25 cellular contexts compared by ENCODE assay signal in genomic region chr3:72065872-72066641, GRCh38.
A peak's percentile ranks its signal among the peaks of the same experiment; 100 is the strongest.
DNase-seq lines count a peak whose midpoint lies in the region; TF ChIP-seq lines count a peak whose summit lies in the region.
"Had no signal": no experiment of that assay in that cellular context is flagged by ENCODE, and none has a peak within 500 bp of the region (broad histone marks: within the 10 kb centered on the region; RNA-seq: fewer than 3 reads in every experiment).

No MANE protein-coding gene starts in this region.

- WGBS in GM23248 (ENCODE audit: low coverage in 1 of 2, low lambda C conversion rate in 2 of 2, missing lambda C conversion rate in 2 of 2), 2 experiments: 47 to 58% methylated on average over 5 of the region's 5 CpGs

- H3K4me1 ChIP-seq in GM23248 (ENCODE audit: insufficient read depth): no peaks in the 10 kb centered on the region
- H3K4me1 ChIP-seq: A549; BLaER1 treated with 17β-estradiol and CSF1 and Interleukin-3, amounts not matched to agents 10 nM and 100 nM had no signal

- H3K4me3 ChIP-seq in GM23248 (no peak overlapping the region), choroid plexus epithelial cell (ENCODE audit: low read depth, low read length) (no peak overlapping the region)
- H3K4me3 ChIP-seq: A549; BLaER1 treated with 17β-estradiol and CSF1 and Interleukin-3, amounts not matched to agents 10 nM and 100 nM had no signal

- in situ Hi-C loops in GM23248 (cut with MboI): no loop called here

- H3F3A ChIP-seq in GM23248 (ENCODE audit: insufficient read depth): no peaks in the 10 kb centered on the region

- H3K79me2 ChIP-seq in GM23248 (ENCODE audit: insufficient read depth): no peaks in the 10 kb centered on the region

- H3K4me2 ChIP-seq in GM23248 (ENCODE audit: unreplicated experiment): no peak overlapping the region
- H3K4me2 ChIP-seq: A549; BLaER1 treated with 17β-estradiol and CSF1 and Interleukin-3, amounts not matched to agents 10 nM and 100 nM had no signal

- no peak overlapping the region for H3K9ac ChIP-seq in GM23248
- H3K9ac ChIP-seq: BLaER1 treated with 17β-estradiol and CSF1 and Interleukin-3, amounts not matched to agents 10 nM and 100 nM had no signal

- 0 out of 2 replicates have a peak, but pooled peaks cover 5% of the 10 kb centered on the region for H3K27me3 ChIP-seq in GM23248 (replicated peaks; ENCODE audit: insufficient read depth)
- H3K27me3 ChIP-seq: BLaER1 treated with 17β-estradiol and CSF1 and Interleukin-3, amounts not matched to agents 10 nM and 100 nM had no signal

- no peak overlapping the region for H3K27ac Mint-ChIP-seq in nephron progenitor cell
- H3K27ac Mint-ChIP-seq: CD4-positive, alpha-beta T cell had no signal

- no peaks in the 10 kb centered on the region for H3K9me3 ChIP-seq in GM23248 (ENCODE audit: low read depth)
- H3K9me3 ChIP-seq: A549 had no signal

- no peaks in the 10 kb centered on the region for H3K36me3 ChIP-seq in GM23248 (ENCODE audit: low read depth)
- H3K36me3 ChIP-seq: BLaER1 treated with 17β-estradiol and CSF1 and Interleukin-3, amounts not matched to agents 10 nM and 100 nM had no signal

- H3K9me3 Mint-ChIP-seq in nephron progenitor cell: peaks cover 28% of the 10 kb centered on the region

- peak; percentile 22 for DNase-seq in A172 (ENCODE audit: low spot score)
- peak; percentile 19 for DNase-seq in GM23248
- peak; percentile 41 for DNase-seq in OCI-M1 (lab: John Stamatoyannopoulos, UW)
- DNase-seq in choroid plexus epithelial cell (ENCODE audit: low read depth): peak; percentile 60
- DNase-seq in GDM1 (lab: John Stamatoyannopoulos, UW): no peak
- DNase-seq in globus pallidus (ENCODE audit: low spot score): no peak
- no peak for DNase-seq in nephron progenitor cell
- DNase-seq: AML-193; CD4-positive, alpha-beta T cell; GOT3; HCEC 1CT; KBM-7; NCI-H1092 treated with DMSO at 0.1 percent for 48 hours; NCI-H1436; NCI-H187 treated with DMSO at 0.1 percent for 48 hours; NCI-H2171 treated with DMSO at 0.1 percent for 48 hours; NCI-H345; NCI-H526; NCI-H82; NK-92 treated with Interleukin-12 subunit alpha and Interleukin-12 subunit beta, amount 100 ng/mL, for 24 hours; SHP77; T-helper 1 cell had no signal

- TF ChIP-seq CTCF in choroid plexus epithelial cell (conservative IDR thresholded peaks at IDR 0.05; ENCODE audit: low read depth, low read length): no peak
- no peak for TF ChIP-seq CTCF in nephron progenitor cell (IDR thresholded peaks at IDR 0.05)

- no peaks in the 10 kb centered on the region for H4K20me1 ChIP-seq in GM23248 (ENCODE audit: insufficient read depth)
- H4K20me1 ChIP-seq: BLaER1 treated with 17β-estradiol and CSF1 and Interleukin-3, amounts not matched to agents 10 nM and 100 nM had no signal

- H3K4me3 Mint-ChIP-seq in nephron progenitor cell: no peak overlapping the region
- H3K4me3 Mint-ChIP-seq: CD4-positive, alpha-beta T cell had no signal

- H3K9me2 ChIP-seq in GM23248 (ENCODE audit: insufficient read depth): no peaks in the 10 kb centered on the region

- peaks cover 11% of the 10 kb centered on the region for H3K4me1 Mint-ChIP-seq in nephron progenitor cell

- no peak overlapping the region for H2AFZ ChIP-seq in GM23248

- no peak overlapping the region for H3K27ac ChIP-seq in GM23248
- H3K27ac ChIP-seq: A549; BLaER1 treated with 17β-estradiol and CSF1 and Interleukin-3, amounts not matched to agents 10 nM and 100 nM; RWPE1 had no signal

- H3K36me3 Mint-ChIP-seq in nephron progenitor cell (ENCODE audit: low read depth): no peaks in the 10 kb centered on the region

- peaks cover 5% of the 10 kb centered on the region for H3K27me3 Mint-ChIP-seq in nephron progenitor cell (ENCODE audit: low read depth, poor library complexity)
- H3K27me3 Mint-ChIP-seq: CD4-positive, alpha-beta T cell had no signal

Comparison
In these comparisons a context has a peak if more than half of its experiments do, and no peak if none do; other contexts are left out.
1. DNase-seq: peak in A172 (single experiment), GM23248 (single experiment), OCI-M1 (single experiment) and choroid plexus epithelial cell (single experiment); none in GDM1 (single experiment), globus pallidus (single experiment) and nephron progenitor cell (single experiment).